15 cellular contexts compared by ENCODE assay signal in genomic region chr17:55635253-55635766, GRCh38.
A peak's percentile ranks its signal among the peaks of the same experiment; 100 is the strongest.
DNase-seq lines count a peak whose midpoint lies in the region; ATAC-seq, FAIRE-seq and TF ChIP-seq lines count a peak whose summit lies in the region.
"Had no signal": no experiment of that assay in that cellular context is flagged by ENCODE, and none has a peak within 500 bp of the region (broad histone marks: within the 10 kb centered on the region; RNA-seq: fewer than 3 reads in every experiment).

No MANE protein-coding gene starts in this region.

- POLR2A ChIA-PET in HepG2 (lab: Yijun Ruan, JAX): no interaction called here

- no peaks in the 10 kb centered on the region for H3K36me3 ChIP-seq in liver (ENCODE audit: control insufficient read depth in 4 of 4, insufficient read depth in 3 of 4, low read depth in 1 of 4, low read length in 3 of 4)
- H3K36me3 ChIP-seq in HepG2 (replicated peaks in 1 of 2; ENCODE audit: control insufficient read depth in 1 of 2, insufficient read depth in 2 of 2, low read length in 2 of 2): no peaks in the 10 kb centered on the region
- H3K36me3 ChIP-seq in endocrine pancreas (ENCODE audit: control insufficient read depth, insufficient read depth, low read length): no peaks in the 10 kb centered on the region
- H3K36me3 ChIP-seq: colonic mucosa had no signal

- H3K27me3 ChIP-seq in liver (ENCODE audit: control insufficient read depth in 4 of 4, insufficient read depth in 4 of 4, low read length in 3 of 4) (no peaks in the 10 kb centered on the region), HepG2 (ENCODE audit: control insufficient read depth in 1 of 2, insufficient read depth in 2 of 2, low read length in 2 of 2) (peaks cover 0 to 15% of the 10 kb centered on the region in 2 experiments; a peak in 2 of 5 replicates), endocrine pancreas (ENCODE audit: control insufficient read depth, insufficient read depth, low read length) (no peaks in the 10 kb centered on the region)
- H3K27me3 ChIP-seq: colonic mucosa had no signal

- in situ Hi-C loops in HepG2 (cut with HindIII; ENCODE audit: extremely low pct_ligation_motif_present, low pct_unique_long_range_greater_than_20kb): no loop called here

- CTCF ChIA-PET in HepG2 (lab: Yijun Ruan, JAX; ENCODE audit: low intra/inter-chr PET ratio, low total read pairs): no interaction called here

- no peak for ATAC-seq in HepG2
- ATAC-seq in GM21367 (IDR thresholded peaks at IDR 0.05; ENCODE audit: unreplicated experiment): no peak
- ATAC-seq: stimulated activated memory B cell treated with anti-CD40 and anti-IgM and Interleukin-4, amounts not matched to agents 10 μg/mL and 1 μg/mL and 100 μg/mL, for 72 hours had no signal

- WGBS in liver: 13% methylated on average over 3 of the region's 3 CpGs
- WGBS in HepG2 (ENCODE audit: low lambda C conversion rate): 2% methylated on average over 3 of the region's 3 CpGs

- no peak for TF ChIP-seq CTCF in liver (IDR thresholded peaks at IDR 0.05; ENCODE audit: low read depth, low read length, missing input control)
- no peak for TF ChIP-seq CTCF in HepG2 (CRISPR knock-in tag; IDR thresholded peaks at IDR 0.05)

- no peak overlapping the region for H3K27ac ChIP-seq in liver (ENCODE audit: low read depth in 1 of 2, low read length in 2 of 2)
- no peak overlapping the region for H3K27ac ChIP-seq in HepG2 (ENCODE audit: extremely low read length, insufficient read depth, low read length)
- H3K27ac ChIP-seq: colonic mucosa had no signal

- H2AFZ ChIP-seq in HepG2 (ENCODE audit: low read length): no peak overlapping the region

- DNase-seq in HepG2 (ENCODE audit: low spot score) (no peak), middle frontal gyrus (ENCODE audit: extremely low spot score, low spot score) (peak; percentile 12), NCI-H226 (no peak), GF-D8 (lab: John Stamatoyannopoulos, UW) (no peak), Ammon's horn (ENCODE audit: low spot score) (no peak)
- DNase-seq: activated CD4-positive, alpha-beta T cell treated with anti-CD3 and anti-CD28 coated beads, Interleukin-2, amount 10 ng/mL, durations not matched to agents 24 days and 14 days; activated naive CD4-positive, alpha-beta T cell treated with anti-CD3 and anti-CD28 coated beads for 36 hours; colonic mucosa; H7; hippocampal formation; NCI-H345 had no signal

- no peaks in the 10 kb centered on the region for H4K20me1 ChIP-seq in HepG2 (ENCODE audit: insufficient read depth, low read length)

- H3K4me3 ChIP-seq in liver (ENCODE audit: low read depth in 1 of 3, low read length in 3 of 3) (peak overlapping the region in 2 of 3 donors; percentile 5 to 35), HepG2 (replicated peaks in 1 of 3; ENCODE audit: insufficient read depth in 1 of 3, low read depth in 2 of 3, low read length in 3 of 3) (no peak overlapping the region), endocrine pancreas (ENCODE audit: control insufficient read depth, insufficient read depth, low read length) (peak overlapping the region; percentile 64)
- H3K4me3 ChIP-seq: colonic mucosa had no signal

- TF ChIP-seq RAD21 in liver (IDR thresholded peaks at IDR 0.05): no peak
- TF ChIP-seq RAD21 in HepG2 (CRISPR knock-in tag; IDR thresholded peaks at IDR 0.05): no peak

- H3K4me2 ChIP-seq in HepG2 (ENCODE audit: low read depth, low read length): no peak overlapping the region

- no peak for TF ChIP-seq POLR2A in HepG2 (IDR thresholded peaks at IDR 0.05; ENCODE audit: insufficient read depth in 1 of 2, low read depth in 2 of 2, low read length in 2 of 2)

- H3K4me1 ChIP-seq in liver (ENCODE audit: control insufficient read depth in 4 of 4, insufficient read depth in 4 of 4, low read length in 3 of 4) (peaks cover 3 to 8% (median 5%) of the 10 kb centered on the region in 4 donors), HepG2 (ENCODE audit: insufficient read depth, low read length) (peaks cover 6% of the 10 kb centered on the region; the same call in 1 of the 2 replicates), endocrine pancreas (ENCODE audit: control insufficient read depth, insufficient read depth, low read length) (peaks cover 5% of the 10 kb centered on the region)
- H3K4me1 ChIP-seq: colonic mucosa had no signal

- TF ChIP-seq EP300 in HepG2 (IDR thresholded peaks at IDR 0.05; ENCODE audit: low read depth in 2 of 2, low read length in 2 of 2): no peak
- TF ChIP-seq EP300 in HepG2 (CRISPR knock-in tag; IDR thresholded peaks at IDR 0.05; ENCODE audit: borderline replicate concordance): no peak

- H3K9me3 ChIP-seq in liver (ENCODE audit: control insufficient read depth in 4 of 4, low read length in 3 of 4) (no peaks in the 10 kb centered on the region), HepG2 (ENCODE audit: low read length) (no peaks in the 10 kb centered on the region), endocrine pancreas (ENCODE audit: control insufficient read depth, low read length) (no peaks in the 10 kb centered on the region)
- H3K9me3 ChIP-seq: colonic mucosa had no signal

- no peaks in the 10 kb centered on the region for H3K79me2 ChIP-seq in HepG2 (ENCODE audit: insufficient read depth, low read length)

- H3K9ac ChIP-seq in liver (ENCODE audit: low read depth in 1 of 2, low read length in 2 of 2) (peak overlapping the region in 1 of 2 donors; percentile 56), HepG2 (ENCODE audit: insufficient read depth, low read depth, low read length) (no peak overlapping the region), endocrine pancreas (ENCODE audit: control insufficient read depth, insufficient read depth, low read length) (no peak overlapping the region)

- intact Hi-C loops in HepG2 (cut with micrococcal nuclease; ENCODE audit: unreplicated experiment): no loop called here

- no TSS peak for BruUV-seq in HepG2 (replicated peaks; lab: Mats Ljungman, UMichigan)

- FAIRE-seq in HepG2 (lab: Jason Lieb, UNC): no peak

TF ChIP-seq in liver, 16 proteins besides CTCF, POLR2A, EP300 and RAD21:
- TF ChIP-seq RXRA (IDR thresholded peaks at IDR 0.05) (peak in 1 of 2 donors; percentile 18), YY1 (IDR thresholded peaks at IDR 0.05) (peak; percentile 25), HNF4G (IDR thresholded peaks at IDR 0.05) (no peak), HNF4A (conservative IDR thresholded peaks at IDR 0.05) (peak in 1 of 2 donors; percentile 21)

TF ChIP-seq in HepG2, 621 proteins besides CTCF, POLR2A, EP300 and RAD21:
- TF ChIP-seq, protein P1, sequence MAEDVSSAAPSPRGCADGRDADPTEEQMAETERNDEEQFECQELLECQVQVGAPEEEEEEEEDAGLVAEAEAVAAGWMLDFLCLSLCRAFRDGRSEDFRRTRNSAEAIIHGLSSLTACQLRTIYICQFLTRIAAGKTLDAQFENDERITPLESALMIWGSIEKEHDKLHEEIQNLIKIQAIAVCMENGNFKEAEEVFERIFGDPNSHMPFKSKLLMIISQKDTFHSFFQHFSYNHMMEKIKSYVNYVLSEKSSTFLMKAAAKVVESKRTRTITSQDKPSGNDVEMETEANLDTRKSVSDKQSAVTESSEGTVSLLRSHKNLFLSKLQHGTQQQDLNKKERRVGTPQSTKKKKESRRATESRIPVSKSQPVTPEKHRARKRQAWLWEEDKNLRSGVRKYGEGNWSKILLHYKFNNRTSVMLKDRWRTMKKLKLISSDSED (CRISPR knock-in tag; IDR thresholded peaks at IDR 0.05): no peak
- no peak for TF ChIP-seq TBX2 (CRISPR knock-in tag; IDR thresholded peaks at IDR 0.05; ENCODE audit: borderline replicate concordance)
- no peak for TF ChIP-seq NR3C1 (CRISPR knock-in tag; IDR thresholded peaks at IDR 0.05)
- no peak for TF ChIP-seq ZNF383 (CRISPR knock-in tag; IDR thresholded peaks at IDR 0.05; ENCODE audit: borderline replicate concordance)
- TF ChIP-seq ZNF230 (CRISPR knock-in tag; IDR thresholded peaks at IDR 0.05): no peak
- no peak for TF ChIP-seq ZNF691 (CRISPR knock-in tag; IDR thresholded peaks at IDR 0.05; ENCODE audit: borderline replicate concordance, low read depth)
- TF ChIP-seq, protein P2, sequence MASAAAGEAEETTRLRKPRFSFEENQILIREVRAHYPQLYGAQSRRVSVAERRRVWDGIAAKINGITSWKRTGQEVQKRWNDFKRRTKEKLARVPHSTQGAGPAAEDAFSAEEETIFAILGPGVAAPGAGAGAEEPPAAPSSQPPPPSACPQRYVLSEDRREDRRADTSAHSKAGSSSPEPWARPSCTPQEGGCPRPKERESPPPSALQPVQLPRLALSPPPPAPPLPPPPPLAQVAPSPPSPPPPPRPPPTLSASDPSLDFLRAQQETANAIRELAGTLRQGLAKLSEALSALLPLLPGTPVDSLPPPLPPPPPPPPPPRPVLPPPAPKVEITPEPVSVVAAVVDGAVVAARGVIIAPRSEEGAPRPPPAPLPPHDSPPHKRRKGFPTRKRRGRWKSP (CRISPR knock-in tag; IDR thresholded peaks at IDR 0.05): no peak
- TF ChIP-seq, protein P3, sequence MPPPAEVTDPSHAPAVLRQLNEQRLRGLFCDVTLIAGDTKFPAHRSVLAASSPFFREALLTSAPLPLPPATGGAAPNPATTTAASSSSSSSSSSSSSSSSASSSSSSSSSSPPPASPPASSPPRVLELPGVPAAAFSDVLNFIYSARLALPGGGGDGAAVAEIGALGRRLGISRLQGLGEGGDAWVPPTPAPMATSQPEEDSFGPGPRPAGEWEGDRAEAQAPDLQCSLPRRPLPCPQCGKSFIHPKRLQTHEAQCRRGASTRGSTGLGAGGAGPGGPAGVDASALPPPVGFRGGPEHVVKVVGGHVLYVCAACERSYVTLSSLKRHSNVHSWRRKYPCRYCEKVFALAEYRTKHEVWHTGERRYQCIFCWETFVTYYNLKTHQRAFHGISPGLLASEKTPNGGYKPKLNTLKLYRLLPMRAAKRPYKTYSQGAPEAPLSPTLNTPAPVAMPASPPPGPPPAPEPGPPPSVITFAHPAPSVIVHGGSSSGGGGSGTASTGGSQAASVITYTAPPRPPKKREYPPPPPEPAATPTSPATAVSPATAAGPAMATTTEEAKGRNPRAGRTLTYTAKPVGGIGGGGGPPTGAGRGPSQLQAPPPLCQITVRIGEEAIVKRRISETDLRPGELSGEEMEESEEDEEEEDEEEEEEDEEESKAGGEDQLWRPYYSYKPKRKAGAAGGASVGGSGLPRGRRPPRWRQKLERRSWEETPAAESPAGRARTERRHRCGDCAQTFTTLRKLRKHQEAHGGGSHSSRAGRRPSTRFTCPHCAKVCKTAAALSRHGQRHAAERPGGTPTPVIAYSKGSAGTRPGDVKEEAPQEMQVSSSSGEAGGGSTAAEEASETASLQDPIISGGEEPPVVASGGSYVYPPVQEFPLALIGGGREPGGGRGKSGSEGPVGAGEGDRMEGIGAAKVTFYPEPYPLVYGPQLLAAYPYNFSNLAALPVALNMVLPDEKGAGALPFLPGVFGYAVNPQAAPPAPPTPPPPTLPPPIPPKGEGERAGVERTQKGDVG (CRISPR knock-in tag; IDR thresholded peaks at IDR 0.05; ENCODE audit: borderline replicate concordance): no peak
- TF ChIP-seq ZNF460 (CRISPR knock-in tag; IDR thresholded peaks at IDR 0.05; ENCODE audit: borderline replicate concordance): no peak

Comparison
In these comparisons a context has a peak if more than half of its experiments do, and no peak if none do; other contexts are left out.
1. H3K4me3 ChIP-seq: peak in liver (2 of 3) and endocrine pancreas (single experiment); none in HepG2 (0 of 3).